ENCODE assay signal across 19 cellular contexts in the genomic region with DNA sequence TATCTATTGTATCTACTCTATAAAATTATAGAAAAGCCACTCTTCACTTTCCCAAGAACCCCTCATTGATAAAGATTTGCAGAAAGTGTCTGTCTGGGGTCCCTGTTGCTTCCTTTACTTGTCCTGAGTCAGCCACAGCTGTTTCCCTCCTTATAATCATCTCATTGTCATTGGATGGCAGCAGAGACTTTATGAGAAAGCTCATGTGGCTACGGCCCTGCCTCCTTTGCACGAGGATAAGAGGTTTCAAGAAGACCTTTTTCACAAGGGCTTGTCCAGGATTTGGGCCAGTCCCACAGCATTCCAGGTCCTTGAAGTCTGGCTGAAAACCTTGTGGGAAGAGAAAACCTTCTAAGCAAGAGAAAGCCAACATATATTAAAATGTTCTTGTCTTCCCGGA. TPM values are rescaled to one million over a fixed set of nuclear protein-coding genes. Genes with fewer than 3 reads are reported as not detected.
DNase-seq lines count a peak whose midpoint lies in the region; ATAC-seq, FAIRE-seq and TF ChIP-seq lines count a peak whose summit lies in the region.
"Had no signal": no experiment of that assay in that cellular context is flagged by ENCODE, and none has a peak within 500 bp of the region (broad histone marks: within the 10 kb centered on the region; RNA-seq: fewer than 3 reads in every experiment).

No MANE protein-coding gene starts in this region.

- H3K27me3 Mint-ChIP-seq in astrocyte (ENCODE audit: low read depth, unreplicated experiment): peaks cover 9% of the 10 kb centered on the region

- no peaks in the 10 kb centered on the region for H3K4me1 ChIP-seq in astrocyte (ENCODE audit: insufficient read depth, low read length)
- H3K4me1 ChIP-seq in sigmoid colon: peaks cover 0 to 25% (median 17%) of the 10 kb centered on the region in 4 donors
- H3K4me1 ChIP-seq in thyroid gland: no peaks in the 10 kb centered on the region

- H3K27ac ChIP-seq in astrocyte (ENCODE audit: low read depth, low read length): no peak overlapping the region
- peak overlapping the region in 3 of 4 donors; percentile 63 to 72 (median 64) for H3K27ac ChIP-seq in sigmoid colon
- H3K27ac ChIP-seq in thyroid gland: no peak overlapping the region
- H3K27ac ChIP-seq: BLaER1 treated with 17β-estradiol and CSF1 and Interleukin-3, amounts not matched to agents 10 nM and 100 nM had no signal

- H3K4me2 ChIP-seq in astrocyte (ENCODE audit: low read length): no peak overlapping the region
- H3K4me2 ChIP-seq: BLaER1 treated with 17β-estradiol and CSF1 and Interleukin-3, amounts not matched to agents 10 nM and 100 nM had no signal

- H4K20me1 ChIP-seq in astrocyte (ENCODE audit: insufficient read depth, low read length): no peaks in the 10 kb centered on the region
- H4K20me1 ChIP-seq: BLaER1 treated with 17β-estradiol and CSF1 and Interleukin-3, amounts not matched to agents 10 nM and 100 nM had no signal

- DNase-seq in COLO829 (ENCODE audit: low spot score) (peak; percentile 8), astrocyte (ENCODE audit: low read depth) (peak; percentile 4), foreskin melanocyte (peak; percentile 61), sigmoid colon (no peak), thyroid gland (no peak), DMS79 (lab: John Stamatoyannopoulos, UW) (no peak)
- no peak for DNase-seq in stimulated activated CD4-positive, alpha-beta T cell treated with anti-CD3 and anti-CD28 coated beads, Interleukin-4, amount 100 ng/mL, for 24 hours
- DNase-seq: ACHN; CD4-positive, alpha-beta T cell; DMS79 treated with DMSO at 0.1 percent for 48 hours; EL; HCEC 1CT; HFFc6 had no signal

- no peak overlapping the region for H3K4me3 ChIP-seq in astrocyte (ENCODE audit: insufficient read depth, low read depth, low read length)
- H3K4me3 ChIP-seq in sigmoid colon: no peak overlapping the region
- H3K4me3 ChIP-seq in thyroid gland (replicated peaks in 1 of 3): no peak overlapping the region
- H3K4me3 ChIP-seq: BLaER1 treated with 17β-estradiol and CSF1 and Interleukin-3, amounts not matched to agents 10 nM and 100 nM had no signal

- no peak overlapping the region for H3K27ac Mint-ChIP-seq in astrocyte (ENCODE audit: unreplicated experiment)
- H3K27ac Mint-ChIP-seq: CD4-positive, alpha-beta T cell; HFFc6 had no signal

- H2AFZ ChIP-seq in astrocyte (ENCODE audit: low read depth, low read length): no peak overlapping the region

- H3K36me3 Mint-ChIP-seq in astrocyte (ENCODE audit: low read depth, unreplicated experiment): no peaks in the 10 kb centered on the region

- no peak for ATAC-seq in GM21737 (IDR thresholded peaks at IDR 0.05; ENCODE audit: unreplicated experiment)
- ATAC-seq: HepG2 had no signal

- no peak overlapping the region for H3K4me3 Mint-ChIP-seq in astrocyte (ENCODE audit: unreplicated experiment)
- H3K4me3 Mint-ChIP-seq: CD4-positive, alpha-beta T cell; HFFc6 had no signal

- no peak for FAIRE-seq in astrocyte (lab: Jason Lieb, UNC)
- FAIRE-seq: G401.6, GM12891, HepG2, HTR-8/SVneo had no signal

- H3K9ac ChIP-seq in astrocyte (ENCODE audit: low read length): no peak overlapping the region
- H3K9ac ChIP-seq: BLaER1 treated with 17β-estradiol and CSF1 and Interleukin-3, amounts not matched to agents 10 nM and 100 nM had no signal

- no peaks in the 10 kb centered on the region for H3K9me3 ChIP-seq in astrocyte (ENCODE audit: insufficient read depth, low read depth, low read length)
- no peaks in the 10 kb centered on the region for H3K9me3 ChIP-seq in sigmoid colon
- H3K9me3 ChIP-seq in thyroid gland: no peaks in the 10 kb centered on the region

- TF ChIP-seq CTCF in astrocyte (IDR thresholded peaks at IDR 0.05; ENCODE audit: insufficient read depth, low read depth, low read length): no peak
- TF ChIP-seq CTCF in sigmoid colon (IDR thresholded peaks at IDR 0.05): no peak
- TF ChIP-seq CTCF in thyroid gland (IDR thresholded peaks at IDR 0.05): no peak

- no peak for TF ChIP-seq EP300 in sigmoid colon (IDR thresholded peaks at IDR 0.05)

- H3K79me2 ChIP-seq in astrocyte (ENCODE audit: insufficient read depth, low read length): no peaks in the 10 kb centered on the region

- intact Hi-C loops in sigmoid colon (cut with DNase I): no loop called here
- intact Hi-C loops in thyroid gland (cut with DNase I): no loop called here

- H3K36me3 ChIP-seq in astrocyte (ENCODE audit: insufficient read depth, low read length): no peaks in the 10 kb centered on the region
- H3K36me3 ChIP-seq in sigmoid colon: no peaks in the 10 kb centered on the region
- no peaks in the 10 kb centered on the region for H3K36me3 ChIP-seq in thyroid gland
- H3K36me3 ChIP-seq: BLaER1 treated with 17β-estradiol and CSF1 and Interleukin-3, amounts not matched to agents 10 nM and 100 nM had no signal

- H3K27me3 ChIP-seq in astrocyte (ENCODE audit: insufficient read depth, low read length) (no peaks in the 10 kb centered on the region), sigmoid colon (no peaks in the 10 kb centered on the region), thyroid gland (no peaks in the 10 kb centered on the region)
- H3K27me3 ChIP-seq: BLaER1 treated with 17β-estradiol and CSF1 and Interleukin-3, amounts not matched to agents 10 nM and 100 nM had no signal

- peaks cover 7% of the 10 kb centered on the region for H3K9me3 Mint-ChIP-seq in astrocyte (ENCODE audit: unreplicated experiment)
- H3K9me3 Mint-ChIP-seq: CD4-positive, alpha-beta T cell; HFFc6 had no signal

- H3K4me1 Mint-ChIP-seq in astrocyte (ENCODE audit: low read depth, unreplicated experiment): peaks cover 5% of the 10 kb centered on the region

- WGBS in sigmoid colon, 2 donors: 91 to 95% methylated on average over 3 of the region's 3 CpGs
- WGBS in thyroid gland, 2 donors: 73 to 81% methylated on average over 3 of the region's 3 CpGs

- TF ChIP-seq POLR2A in sigmoid colon (IDR thresholded peaks at IDR 0.05) (no peak), thyroid gland (IDR thresholded peaks at IDR 0.05) (no peak)

RNA-seq across cellular contexts. Expression of a gene that starts 41.9 kb away (rescaled TPM):
- total RNA-seq in astrocyte (720 and 820 TPM in 2 replicates), sigmoid colon (1,000 to 10,000 TPM in 1 of 4 donors, 100 to 1,000 TPM in 3; 172 to 3,974 (median 496) TPM), thyroid gland (100 to 1,000 TPM in 1 of 4 donors, 10 to 100 TPM in 3; 15.3 to 155 (median 57.8) TPM)
- 10 to 100 TPM; 13.2 to 95.5 (median 16.8) TPM for polyA plus RNA-seq in sigmoid colon

Comparison
In these comparisons a context has a peak if more than half of its experiments do, and no peak if none do; other contexts are left out.
1. DNase-seq: peak in COLO829 (single experiment), astrocyte (single experiment) and foreskin melanocyte (single experiment); none in sigmoid colon (single experiment), thyroid gland (0 of 2), stimulated activated CD4-positive, alpha-beta T cell treated with anti-CD3 and anti-CD28 coated beads, Interleukin-4, amount 100 ng/mL, for 24 hours (single experiment) and DMS79 (single experiment).
2. H3K27ac ChIP-seq: peak in sigmoid colon (3 of 4); none in astrocyte (single experiment) and thyroid gland (0 of 3).